In genomic region chr5:73119492-73120157, GRCh38 we compare ENCODE assay signal across 12 cellular contexts. TPM values are rescaled to one million over a fixed set of nuclear protein-coding genes. Genes with fewer than 3 reads are reported as not detected.
DNase-seq lines count a peak whose midpoint lies in the region; ATAC-seq, FAIRE-seq and TF ChIP-seq lines count a peak whose summit lies in the region.
"Had no signal": no experiment of that assay in that cellular context is flagged by ENCODE, and none has a peak within 500 bp of the region (broad histone marks: within the 10 kb centered on the region; RNA-seq: fewer than 3 reads in every experiment).

No MANE protein-coding gene starts in this region.

- TF ChIP-seq CTCF in H1 (IDR thresholded peaks at IDR 0.05; ENCODE audit: control extremely low read depth in 1 of 3, insufficient read depth in 1 of 3, low read depth in 1 of 3, low read length in 3 of 3) (no peak), tibial nerve (IDR thresholded peaks at IDR 0.05) (no peak)

- peaks cover 35% of the 10 kb centered on the region for H3K4me1 Mint-ChIP-seq in activated T-cell treated with anti-CD3 and anti-CD28 coated beads, Interleukin-2, amount 50 U/mL, for 72 hours (ENCODE audit: low read depth)
- H3K4me1 Mint-ChIP-seq in activated T-cell treated with anti-CD3 and anti-CD28 coated beads, Interleukin-2, amount 50 U/mL, for 24 hours (ENCODE audit: low read depth), result peaks cover 28% of the 10 kb centered on the region

- H3K4ac ChIP-seq in H1 (replicated peaks; ENCODE audit: insufficient read length, low read depth, low read length), result peak overlapping the region; percentile 62

- H2BK120ac ChIP-seq in H1 (replicated peaks; ENCODE audit: low read depth, low read length), result no peak overlapping the region

- POLR2A ChIA-PET in H1 (lab: Charles Lee; ENCODE audit: partially characterized antibody), result interaction anchor here (1.0 to 1.8 kb wide), 4 partner anchors 16 to 164 kb away, joined by 3 to 7 read pairs (median 4); partner anchors contain the start of gene FCHO2

- H2BK5ac ChIP-seq in H1 (ENCODE audit: low read depth, low read length), result no peak overlapping the region

- H3K27me3 Mint-ChIP-seq in activated T-cell treated with anti-CD3 and anti-CD28 coated beads, Interleukin-2, amount 50 U/mL, for 72 hours (ENCODE audit: low read depth), result peaks cover 75% of the 10 kb centered on the region
- peaks cover 93% of the 10 kb centered on the region for H3K27me3 Mint-ChIP-seq in activated T-cell treated with anti-CD3 and anti-CD28 coated beads, Interleukin-2, amount 50 U/mL, for 24 hours

- H3K27ac ChIP-seq in H1 (ENCODE audit: low read depth, low read length), result no peak overlapping the region
- H3K27ac ChIP-seq in tibial nerve, result peak overlapping the region in 2 of 4 donors; percentile 16 to 82
- H3K27ac ChIP-seq: BLaER1 had no signal

- CTCF ChIA-PET in H1 (lab: Charles Lee; ENCODE audit: partially characterized antibody), result interaction anchor here (1.2 to 1.8 kb wide), 5 partner anchors 13 to 99 kb away, joined by 3 to 4 read pairs (median 4); no protein-coding TSS in a partner anchor

- H3K27me3 ChIP-seq in H1 (replicated peaks in 1 of 4; ENCODE audit: control insufficient read depth in 3 of 4, extremely low read depth in 1 of 4, insufficient read depth in 3 of 4, low read length in 3 of 4), result peaks cover 0 to 43% (median 31%) of the 10 kb centered on the region in 4 experiments; a peak in 6 of 7 replicates
- peaks cover 0 to 26% of the 10 kb centered on the region in 2 donors for H3K27me3 ChIP-seq in tibial nerve

- peak; percentile 25 to 27 for DNase-seq in activated T-cell treated with anti-CD3 and anti-CD28 coated beads, Interleukin-2, amount 50 U/mL, for 72 hours
- DNase-seq in activated T-cell treated with anti-CD3 and anti-CD28 coated beads, Interleukin-2, amount 50 U/mL, for 24 hours, result no peak
- DNase-seq in H1 (ENCODE audit: low read depth in 1 of 2, low spot score in 2 of 2) (peak in 1 of 2 experiments; percentile 74), mucosa of gallbladder (ENCODE audit: low spot score) (peak; percentile 53), tibial nerve (ENCODE audit: low spot score in 2 of 2) (no peak), HuH-7 (ENCODE audit: low spot score) (no peak), CD1c-positive myeloid dendritic cell (ENCODE audit: extremely low spot score) (no peak)
- DNase-seq: activated CD8-positive, alpha-beta memory T cell treated with anti-CD3 and anti-CD28 coated beads, Interleukin-2, amount 50 U/mL, for 4 hours; NCI-H1436 treated with DMSO at 0.1 percent for 48 hours had no signal

- no peak for FAIRE-seq in H1 (lab: Jason Lieb, UNC)

- no peak overlapping the region for H3K23ac ChIP-seq in H1 (ENCODE audit: insufficient read length)

- H3K4me2 ChIP-seq in H1 (ENCODE audit: insufficient read depth in 1 of 2, low read depth in 2 of 2, low read length in 2 of 2), result peak overlapping the region; percentile 96
- H3K4me2 ChIP-seq: BLaER1 had no signal

- no peak for TF ChIP-seq RAD21 in H1 (IDR thresholded peaks at IDR 0.05 in 1 of 2, conservative IDR thresholded peaks at IDR 0.05 in 1 of 2; ENCODE audit: low read depth in 2 of 2, low read length in 2 of 2)

- TF ChIP-seq EP300 in H1 (IDR thresholded peaks at IDR 0.05; ENCODE audit: borderline replicate concordance in 1 of 2, low read depth in 2 of 2, low read length in 2 of 2) (no peak), tibial nerve (IDR thresholded peaks at IDR 0.05) (no peak)

- H3K4me3 ChIP-seq in H1 (ENCODE audit: extremely low read depth in 1 of 4, insufficient read depth in 2 of 4, low read depth in 3 of 4, low read length in 4 of 4) (peak overlapping the region; percentile 52 to 87 (median 58)), tibial nerve (peak overlapping the region; percentile 3 to 62 (median 36))
- H3K4me3 ChIP-seq: BLaER1 had no signal

- TF ChIP-seq POLR2A in H1 (IDR thresholded peaks at IDR 0.05; ENCODE audit: control extremely low read depth in 1 of 2, low read depth in 2 of 2, low read length in 2 of 2) (no peak), tibial nerve (IDR thresholded peaks at IDR 0.05) (no peak)

- peak overlapping the region; percentile 61; the same call in 1 of the 2 replicates for H2BK15ac ChIP-seq in H1 (ENCODE audit: low read length)

- peak overlapping the region; percentile 77; the same call in 1 of the 2 replicates for H2BK12ac ChIP-seq in H1 (ENCODE audit: low read depth, low read length)

- peaks cover 12% of the 10 kb centered on the region for H3K23me2 ChIP-seq in H1 (ENCODE audit: low read depth, low read length)

- peak overlapping the region; percentile 63; the same call in 1 of the 2 replicates for H4K8ac ChIP-seq in H1 (ENCODE audit: extremely low read depth, insufficient read depth, low read length)

- H4K91ac ChIP-seq in H1 (replicated peaks; ENCODE audit: insufficient read length, low read length), result peak overlapping the region; percentile 71

- no peaks in the 10 kb centered on the region for H3K79me1 ChIP-seq in H1 (ENCODE audit: low read depth, low read length)

- 0 out of 2 replicates have a peak overlapping the region, but pooled peaks have one; percentile 61 for H2BK20ac ChIP-seq in H1 (ENCODE audit: low read length)

- H3K56ac ChIP-seq in H1 (replicated peaks; ENCODE audit: insufficient read length, low read depth, low read length), result no peak overlapping the region

- peak; percentile 64 to 72 for ATAC-seq in activated T-cell treated with anti-CD3 and anti-CD28 coated beads, Interleukin-2, amount 50 U/mL, for 72 hours (replicated peaks in 1 of 2)
- no peak for ATAC-seq in HG03159 (IDR thresholded peaks at IDR 0.05; ENCODE audit: unreplicated experiment)

- no peaks in the 10 kb centered on the region for H4K20me1 ChIP-seq in H1 (replicated peaks in 1 of 2; ENCODE audit: control insufficient read depth in 1 of 2, insufficient read depth in 2 of 2, low read length in 2 of 2)
- H4K20me1 ChIP-seq: BLaER1 had no signal

- WGBS in H1 (ENCODE audit: extremely low coverage in 1 of 2, insufficient coverage in 1 of 2, insufficient read length in 1 of 2, insufficient replicate concordance in 2 of 2, low coverage in 1 of 2, low lambda C conversion rate in 2 of 2, missing lambda C conversion rate in 1 of 2), 2 experiments, result 19% methylated on average over 33 of the region's 40 CpGs; no CpG with 5 or more reads in 1 of the 2 experiments
- 39 to 50% methylated on average over 23 to 25 of the region's 40 CpGs for WGBS in tibial nerve, 2 donors

- no peak overlapping the region; the same call in 1 of the 2 replicates for H2AK5ac ChIP-seq in H1 (ENCODE audit: low read depth, low read length)

- no peaks in the 10 kb centered on the region for H3K36me3 Mint-ChIP-seq in activated T-cell treated with anti-CD3 and anti-CD28 coated beads, Interleukin-2, amount 50 U/mL, for 72 hours (ENCODE audit: insufficient read depth in 2 of 2)
- H3K36me3 Mint-ChIP-seq in activated T-cell treated with anti-CD3 and anti-CD28 coated beads, Interleukin-2, amount 50 U/mL, for 24 hours (ENCODE audit: low read depth), result no peaks in the 10 kb centered on the region

- H4K5ac ChIP-seq in H1 (ENCODE audit: insufficient read length, low read depth, low read length), result no peak overlapping the region

- no peaks in the 10 kb centered on the region for H3K36me3 ChIP-seq in H1 (ENCODE audit: control insufficient read depth in 2 of 4, insufficient read depth in 4 of 4, low read length in 3 of 4)
- no peaks in the 10 kb centered on the region for H3K36me3 ChIP-seq in tibial nerve
- H3K36me3 ChIP-seq: BLaER1 had no signal

- peak overlapping the region; percentile 66 to 71 for H3K4me3 Mint-ChIP-seq in activated T-cell treated with anti-CD3 and anti-CD28 coated beads, Interleukin-2, amount 50 U/mL, for 72 hours
- no peak overlapping the region for H3K4me3 Mint-ChIP-seq in activated T-cell treated with anti-CD3 and anti-CD28 coated beads, Interleukin-2, amount 50 U/mL, for 24 hours

- H3K9ac ChIP-seq in H1 (replicated peaks in 1 of 4; ENCODE audit: extremely low read depth in 1 of 4, low read depth in 3 of 4, low read length in 3 of 4), result no peak overlapping the region
- H3K9ac ChIP-seq: BLaER1 had no signal

- H3K4me1 ChIP-seq in H1 (replicated peaks in 1 of 4; ENCODE audit: control insufficient read depth in 3 of 4, insufficient read depth in 4 of 4, low read length in 3 of 4), result peaks cover 0 to 3% (median 1%) of the 10 kb centered on the region in 4 experiments; a peak in 5 of 7 replicates
- peaks cover 0 to 17% (median 7%) of the 10 kb centered on the region in 4 donors for H3K4me1 ChIP-seq in tibial nerve

- no peaks in the 10 kb centered on the region for H3K79me2 ChIP-seq in H1 (ENCODE audit: control insufficient read depth in 1 of 2, insufficient read depth in 2 of 2, low read length in 2 of 2)

- no peaks in the 10 kb centered on the region for H3K9me3 ChIP-seq in H1 (ENCODE audit: insufficient read depth in 2 of 2, low read depth in 1 of 2, low read length in 1 of 2)
- peaks cover 0 to 7% (median 0%) of the 10 kb centered on the region in 4 donors for H3K9me3 ChIP-seq in tibial nerve

- H3K14ac ChIP-seq in H1 (ENCODE audit: insufficient read length), result no peak overlapping the region

- peak overlapping the region; percentile 78; the same call in 1 of the 2 replicates for H3K18ac ChIP-seq in H1 (ENCODE audit: extremely low read depth, low read length)

- peak overlapping the region; percentile 37; the same call in 1 of the 2 replicates for H2AFZ ChIP-seq in H1 (ENCODE audit: low read length)

- H3K9me3 Mint-ChIP-seq in activated T-cell treated with anti-CD3 and anti-CD28 coated beads, Interleukin-2, amount 50 U/mL, for 72 hours, result no peaks in the 10 kb centered on the region
- H3K9me3 Mint-ChIP-seq in activated T-cell treated with anti-CD3 and anti-CD28 coated beads, Interleukin-2, amount 50 U/mL, for 24 hours, result no peaks in the 10 kb centered on the region

- H3K27ac Mint-ChIP-seq in activated T-cell treated with anti-CD3 and anti-CD28 coated beads, Interleukin-2, amount 50 U/mL, for 72 hours, result no peak overlapping the region
- no peak overlapping the region for H3K27ac Mint-ChIP-seq in activated T-cell treated with anti-CD3 and anti-CD28 coated beads, Interleukin-2, amount 50 U/mL, for 24 hours

RNA-seq across cellular contexts. Expression of gene TMEM171, which starts 0.8 kb away (rescaled TPM):
- total RNA-seq in activated T-cell treated with anti-CD3 and anti-CD28 coated beads, Interleukin-2, amount 50 U/mL, for 72 hours, result not detected
- total RNA-seq in H1 (2021; fragmentation: NEBNext Ultra II Directional; extraction: Animal tissue kit (Norgen Biotek cat#: 25700)), result 1.0 and 1.5 TPM in 2 replicates
- polyA plus RNA-seq in H1 (2011; rRNA removed), result 2.2 and 3.2 TPM in 2 replicates
- 2.7 TPM for polyA plus RNA-seq in H1 (2011; cell fraction: cytosol; rRNA removed)
- 1.4 TPM for polyA plus RNA-seq in H1 (2011; cell fraction: nucleus; rRNA removed)
- polyA plus RNA-seq in H1 (2012, experiment 1 of 2), result 1.0 to 1.8 TPM (median 1.3 TPM) in 4 replicates
- polyA plus RNA-seq in H1 (2012, experiment 2 of 2), result 1.2 TPM
- 1.5 TPM for polyA plus RNA-seq in H1 (2013, experiment 1 of 2)
- 2.4 TPM for polyA plus RNA-seq in H1 (2013, experiment 2 of 2)
- 0.68 and 1.4 TPM in 2 replicates for polyA minus RNA-seq in H1 (2011; rRNA and poly(A)+ RNA removed)
- 1.2 TPM for polyA minus RNA-seq in H1 (2011; cell fraction: cytosol; rRNA and poly(A)+ RNA removed)
- polyA minus RNA-seq in H1 (2011; cell fraction: nucleus; rRNA and poly(A)+ RNA removed), result 1.6 TPM
- total RNA-seq in mucosa of gallbladder, result 1.6 TPM
- total RNA-seq in tibial nerve, result under 1 TPM in 2 of 4 donors, not detected in 2; 0.66 to 0.90 TPM

RNA-seq across cellular contexts. Expression of gene TMEM174, which starts 53.4 kb away (rescaled TPM):
- not detected for total RNA-seq in activated T-cell treated with anti-CD3 and anti-CD28 coated beads, Interleukin-2, amount 50 U/mL, for 72 hours
- total RNA-seq in H1 (2021; fragmentation: NEBNext Ultra II Directional; extraction: Animal tissue kit (Norgen Biotek cat#: 25700)), result not detected in 2 replicates
- not detected in 2 replicates for polyA plus RNA-seq in H1 (2011; rRNA removed)
- not detected for polyA plus RNA-seq in H1 (2011; cell fraction: cytosol; rRNA removed)
- not detected for polyA plus RNA-seq in H1 (2011; cell fraction: nucleus; rRNA removed)
- not detected in 4 replicates for polyA plus RNA-seq in H1 (2012, experiment 1 of 2)
- polyA plus RNA-seq in H1 (2012, experiment 2 of 2), result not detected
- not detected for polyA plus RNA-seq in H1 (2013, experiment 1 of 2)
- polyA plus RNA-seq in H1 (2013, experiment 2 of 2), result not detected
- polyA minus RNA-seq in H1 (2011; rRNA and poly(A)+ RNA removed), result not detected in 2 replicates
- not detected for polyA minus RNA-seq in H1 (2011; cell fraction: cytosol; rRNA and poly(A)+ RNA removed)
- not detected for polyA minus RNA-seq in H1 (2011; cell fraction: nucleus; rRNA and poly(A)+ RNA removed)
- not detected for total RNA-seq in mucosa of gallbladder
- total RNA-seq in tibial nerve, result not detected
- total RNA-seq: lung microvascular endothelial cell had no signal

Comparison
In these comparisons a context has a peak if more than half of its experiments do, and no peak if none do; other contexts are left out.
1. DNase-seq: peak in activated T-cell treated with anti-CD3 and anti-CD28 coated beads, Interleukin-2, amount 50 U/mL, for 72 hours (2 of 2) and mucosa of gallbladder (single experiment); none in activated T-cell treated with anti-CD3 and anti-CD28 coated beads, Interleukin-2, amount 50 U/mL, for 24 hours (single experiment), tibial nerve (0 of 2), HuH-7 (single experiment) and CD1c-positive myeloid dendritic cell (single experiment).